Comparison of ENCODE assay signal across 10 cellular contexts in genomic region chr9:136965771-136966484, GRCh38. TPM values are rescaled to one million over a fixed set of nuclear protein-coding genes. Genes with fewer than 3 reads are reported as not detected.
DNase-seq lines count a peak whose midpoint lies in the region; ATAC-seq and TF ChIP-seq lines count a peak whose summit lies in the region.
"Had no signal": no experiment of that assay in that cellular context is flagged by ENCODE, and none has a peak within 500 bp of the region (broad histone marks: within the 10 kb centered on the region; RNA-seq: fewer than 3 reads in every experiment).

No MANE protein-coding gene starts in this region.

- peak overlapping the region; percentile 68 for H3K4me3 Mint-ChIP-seq in activated CD4-positive, alpha-beta T cell treated with anti-CD3 and anti-CD28 coated beads, Interleukin-2, amount 10 ng/mL, durations not matched to agents 24 days and 14 days
- H3K4me3 Mint-ChIP-seq in activated B cell treated with CpG ODN at 0.5 μM for 24 hours: peak overlapping the region; percentile 64
- H3K4me3 Mint-ChIP-seq in stimulated activated effector memory CD8-positive, alpha-beta T cell treated with anti-CD3 and anti-CD28 coated beads, Interleukin-12 subunit alpha, Interleukin-12 subunit beta, amount 100 ng/mL, for 72 hours: peak overlapping the region; percentile 73

- ATAC-seq in activated B cell treated with CpG ODN at 0.5 μM for 24 hours (ENCODE audit: low read depth) (peak; percentile 37), GM21619 (IDR thresholded peaks at IDR 0.05; ENCODE audit: unreplicated experiment) (no peak)
- peak; percentile 55 for ATAC-seq in stimulated activated effector memory CD8-positive, alpha-beta T cell treated with anti-CD3 and anti-CD28 coated beads, Interleukin-12 subunit alpha, Interleukin-12 subunit beta, amount 100 ng/mL, for 72 hours

- no peak for TF ChIP-seq CTCF in activated B cell treated with CpG ODN at 0.5 μM for 24 hours (IDR thresholded peaks at IDR 0.05)

- no peaks in the 10 kb centered on the region for H3K36me3 Mint-ChIP-seq in activated CD4-positive, alpha-beta T cell treated with anti-CD3 and anti-CD28 coated beads, Interleukin-2, amount 10 ng/mL, durations not matched to agents 24 days and 14 days (ENCODE audit: low read depth)
- H3K36me3 Mint-ChIP-seq in activated B cell treated with CpG ODN at 0.5 μM for 24 hours (ENCODE audit: low read depth): no peaks in the 10 kb centered on the region
- no peaks in the 10 kb centered on the region for H3K36me3 Mint-ChIP-seq in stimulated activated effector memory CD8-positive, alpha-beta T cell treated with anti-CD3 and anti-CD28 coated beads, Interleukin-12 subunit alpha, Interleukin-12 subunit beta, amount 100 ng/mL, for 72 hours

- no peaks in the 10 kb centered on the region for H3K9me3 Mint-ChIP-seq in activated CD4-positive, alpha-beta T cell treated with anti-CD3 and anti-CD28 coated beads, Interleukin-2, amount 10 ng/mL, durations not matched to agents 24 days and 14 days
- H3K9me3 Mint-ChIP-seq in activated B cell treated with CpG ODN at 0.5 μM for 24 hours: no peaks in the 10 kb centered on the region
- H3K9me3 Mint-ChIP-seq in stimulated activated effector memory CD8-positive, alpha-beta T cell treated with anti-CD3 and anti-CD28 coated beads, Interleukin-12 subunit alpha, Interleukin-12 subunit beta, amount 100 ng/mL, for 72 hours: no peaks in the 10 kb centered on the region

- H3K27ac Mint-ChIP-seq in activated CD4-positive, alpha-beta T cell treated with anti-CD3 and anti-CD28 coated beads, Interleukin-2, amount 10 ng/mL, durations not matched to agents 24 days and 14 days: peak overlapping the region; percentile 77
- no peak overlapping the region for H3K27ac Mint-ChIP-seq in activated B cell treated with CpG ODN at 0.5 μM for 24 hours
- peak overlapping the region; percentile 65 for H3K27ac Mint-ChIP-seq in stimulated activated effector memory CD8-positive, alpha-beta T cell treated with anti-CD3 and anti-CD28 coated beads, Interleukin-12 subunit alpha, Interleukin-12 subunit beta, amount 100 ng/mL, for 72 hours

- peak; percentile 79 for DNase-seq in activated CD4-positive, alpha-beta T cell treated with anti-CD3 and anti-CD28 coated beads, Interleukin-2, amount 10 ng/mL, durations not matched to agents 24 days and 14 days
- DNase-seq in activated CD4-positive, alpha-beta T cell treated with anti-CD3 and anti-CD28 coated beads for 1 hour: no peak
- DNase-seq in activated B cell treated with CpG ODN at 0.5 μM for 24 hours (no peak), globus pallidus (ENCODE audit: low spot score) (peak; percentile 85), NCI-H128 (lab: John Stamatoyannopoulos, UW; ENCODE audit: unreplicated experiment) (no peak), NCI-H82 (lab: John Stamatoyannopoulos, UW) (no peak)
- no peak for DNase-seq in stimulated activated effector memory CD8-positive, alpha-beta T cell treated with anti-CD3 and anti-CD28 coated beads, Interleukin-12 subunit alpha, Interleukin-12 subunit beta, amount 100 ng/mL, for 72 hours (ENCODE audit: low spot score in 2 of 2)
- DNase-seq: NCI-H2029, T1000 had no signal

- CTCF ChIA-PET in activated B cell treated with CpG ODN at 0.5 μM for 24 hours (lab: Charles Lee): no interaction called here

- H3K27me3 Mint-ChIP-seq in activated CD4-positive, alpha-beta T cell treated with anti-CD3 and anti-CD28 coated beads, Interleukin-2, amount 10 ng/mL, durations not matched to agents 24 days and 14 days: peaks cover 3% of the 10 kb centered on the region
- H3K27me3 Mint-ChIP-seq in activated B cell treated with CpG ODN at 0.5 μM for 24 hours: peaks cover 11% of the 10 kb centered on the region

- intact Hi-C loops in activated CD4-positive, alpha-beta T cell treated with anti-CD3 and anti-CD28 coated beads, Interleukin-2, amount 10 ng/mL, durations not matched to agents 24 days and 14 days (cut with micrococcal nuclease): no loop called here
- intact Hi-C loops in activated B cell treated with CpG ODN at 0.5 μM for 24 hours (cut with micrococcal nuclease): no loop called here

- POLR2A ChIA-PET in activated B cell treated with CpG ODN at 0.5 μM for 24 hours (lab: Charles Lee): interaction anchor here (0.6 kb wide), 1 partner anchor 47 kb away, joined by 3 read pairs; no protein-coding TSS in a partner anchor

- peaks cover 13% of the 10 kb centered on the region for H3K4me1 Mint-ChIP-seq in activated CD4-positive, alpha-beta T cell treated with anti-CD3 and anti-CD28 coated beads, Interleukin-2, amount 10 ng/mL, durations not matched to agents 24 days and 14 days
- H3K4me1 Mint-ChIP-seq in activated B cell treated with CpG ODN at 0.5 μM for 24 hours: peaks cover 9% of the 10 kb centered on the region
- H3K4me1 Mint-ChIP-seq in stimulated activated effector memory CD8-positive, alpha-beta T cell treated with anti-CD3 and anti-CD28 coated beads, Interleukin-12 subunit alpha, Interleukin-12 subunit beta, amount 100 ng/mL, for 72 hours: peaks cover 38% of the 10 kb centered on the region

RNA-seq across cellular contexts. Expression of gene PTGDS, which starts 11.4 kb away (rescaled TPM):
- not detected in 2 replicates for total RNA-seq in activated CD4-positive, alpha-beta T cell treated with anti-CD3 and anti-CD28 coated beads, Interleukin-2, amount 10 ng/mL, durations not matched to agents 24 days and 14 days
- not detected in 2 replicates for total RNA-seq in activated B cell treated with CpG ODN at 0.5 μM for 24 hours

RNA-seq across cellular contexts. Expression of gene LCN12, which starts 13.9 kb away (rescaled TPM):
- total RNA-seq in activated CD4-positive, alpha-beta T cell treated with anti-CD3 and anti-CD28 coated beads, Interleukin-2, amount 10 ng/mL, durations not matched to agents 24 days and 14 days: 1.3 and 2.3 TPM in 2 replicates
- total RNA-seq in activated B cell treated with CpG ODN at 0.5 μM for 24 hours: 2.4 TPM in 2 replicates

RNA-seq across cellular contexts. Expression of gene LCNL1, which starts 16.9 kb away (rescaled TPM):
- not detected in 2 replicates for total RNA-seq in activated CD4-positive, alpha-beta T cell treated with anti-CD3 and anti-CD28 coated beads, Interleukin-2, amount 10 ng/mL, durations not matched to agents 24 days and 14 days
- not detected in 2 replicates for total RNA-seq in activated B cell treated with CpG ODN at 0.5 μM for 24 hours

RNA-seq across cellular contexts. Expression of gene C8G, which starts 20.9 kb away (rescaled TPM):
- total RNA-seq in activated CD4-positive, alpha-beta T cell treated with anti-CD3 and anti-CD28 coated beads, Interleukin-2, amount 10 ng/mL, durations not matched to agents 24 days and 14 days: 0.69 and 1.7 TPM in 2 replicates
- total RNA-seq in activated B cell treated with CpG ODN at 0.5 μM for 24 hours: 0.69 and 3.4 TPM in 2 replicates

RNA-seq across cellular contexts. Expression of gene FBXW5, which starts 21.4 kb away (rescaled TPM):
- 92.7 and 93.6 TPM in 2 replicates for total RNA-seq in activated CD4-positive, alpha-beta T cell treated with anti-CD3 and anti-CD28 coated beads, Interleukin-2, amount 10 ng/mL, durations not matched to agents 24 days and 14 days
- 81.5 and 82.1 TPM in 2 replicates for total RNA-seq in activated B cell treated with CpG ODN at 0.5 μM for 24 hours

Comparison
In these comparisons a context has a peak if more than half of its experiments do, and no peak if none do; other contexts are left out.
1. DNase-seq: peak in activated CD4-positive, alpha-beta T cell treated with anti-CD3 and anti-CD28 coated beads, Interleukin-2, amount 10 ng/mL, durations not matched to agents 24 days and 14 days (single experiment) and globus pallidus (single experiment); none in activated CD4-positive, alpha-beta T cell treated with anti-CD3 and anti-CD28 coated beads for 1 hour (single experiment), activated B cell treated with CpG ODN at 0.5 μM for 24 hours (single experiment), stimulated activated effector memory CD8-positive, alpha-beta T cell treated with anti-CD3 and anti-CD28 coated beads, Interleukin-12 subunit alpha, Interleukin-12 subunit beta, amount 100 ng/mL, for 72 hours (0 of 2), NCI-H128 (single experiment) and NCI-H82 (single experiment).
2. Peak in every context shown above with its lines, with median percentiles within 50 percentile points of each other: H3K4me3 Mint-ChIP-seq.